Comparison of ENCODE assay signal across 1 cellular context in the genomic region with DNA sequence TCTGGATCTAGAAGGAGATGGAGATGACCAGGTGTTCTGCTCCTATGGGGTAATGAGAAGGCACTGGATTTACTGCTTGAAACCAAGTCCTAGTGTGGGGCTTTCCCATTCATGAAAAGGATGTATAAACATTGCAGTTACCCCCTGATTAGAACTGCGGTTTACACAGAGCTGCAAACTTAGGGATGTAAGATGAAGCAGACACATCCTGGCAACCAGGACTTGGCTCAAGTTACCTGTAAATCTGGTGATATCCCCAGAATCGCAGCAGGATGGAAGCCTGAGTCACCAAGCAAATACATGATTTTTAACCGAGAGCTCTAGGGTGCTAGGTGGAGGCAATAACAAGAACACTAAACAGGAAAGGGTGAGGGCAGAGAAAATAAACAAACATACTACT.
TF ChIP-seq lines count a peak whose summit lies in the region.

No MANE protein-coding gene starts in this region.

TF ChIP-seq in IMR-90, 13 proteins besides CTCF, POLR2A, EP300 and RAD21 (continued from another document):
- no peak for TF ChIP-seq ELK1 (IDR thresholded peaks at IDR 0.05; ENCODE audit: borderline replicate concordance, low read depth, low read length)
- no peak for TF ChIP-seq CHD1 (IDR thresholded peaks at IDR 0.05; ENCODE audit: low read depth, low read length)
- no peak for TF ChIP-seq FOS (IDR thresholded peaks at IDR 0.05; ENCODE audit: low read depth, low read length)
- no peak for TF ChIP-seq MAZ (IDR thresholded peaks at IDR 0.05; ENCODE audit: borderline replicate concordance, low read depth, low read length)
- no peak for TF ChIP-seq BHLHE40 (IDR thresholded peaks at IDR 0.05; ENCODE audit: low read depth, low read length)
TF ChIP-seq in IMR-90: peak in this region for 0.
